19 cellular contexts compared by ENCODE assay signal in the genomic region with DNA sequence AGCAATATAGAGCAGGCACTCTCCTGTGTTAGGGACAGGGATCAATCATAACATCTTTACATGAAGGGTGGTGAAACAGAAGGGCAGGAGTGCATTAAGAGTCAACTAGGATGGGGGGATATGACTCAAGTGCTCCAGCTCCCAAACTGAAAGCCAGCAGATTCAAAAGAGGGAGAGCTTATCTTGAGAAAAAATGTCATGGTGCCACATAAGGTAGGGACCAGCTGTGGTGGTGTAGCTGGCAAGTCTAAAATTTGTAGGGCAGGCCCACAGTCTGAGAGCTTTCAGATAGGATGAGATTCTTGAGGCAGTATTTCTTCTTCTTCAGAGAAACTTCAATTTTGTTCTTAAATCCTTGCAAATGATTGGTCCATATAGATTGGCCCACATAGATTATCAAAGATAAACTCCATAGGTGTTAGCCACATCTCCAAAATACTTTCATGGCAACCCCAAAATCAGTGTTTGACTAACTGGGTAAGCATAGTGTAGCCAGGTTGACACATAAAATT. TPM values are rescaled to one million over a fixed set of nuclear protein-coding genes. Genes with fewer than 3 reads are reported as not detected.
A peak's percentile ranks its signal among the peaks of the same experiment; 100 is the strongest.
DNase-seq lines count a peak whose midpoint lies in the region; ATAC-seq and TF ChIP-seq lines count a peak whose summit lies in the region.
"Had no signal": no experiment of that assay in that cellular context is flagged by ENCODE, and none has a peak within 500 bp of the region (broad histone marks: within the 10 kb centered on the region; RNA-seq: fewer than 3 reads in every experiment).

No MANE protein-coding gene starts in this region.

- no peaks in the 10 kb centered on the region for H3K9me3 ChIP-seq in Karpas-422 (ENCODE audit: low read length)
- H3K9me3 ChIP-seq: adrenal gland, gastroesophageal sphincter, sigmoid colon, SJCRH30 had no signal

- H3K4me1 ChIP-seq in Karpas-422 (ENCODE audit: low read length) = peaks cover 100% of the 10 kb centered on the region

- ATAC-seq in natural killer cell treated with Interleukin-12 subunit alpha and Interleukin-12 subunit beta and Interleukin-15 and Interleukin-18, amount 100 ng/mL, for 72 hours = peak in 1 of 2 donors; percentile 81
- ATAC-seq in natural killer cell = no peak
- ATAC-seq in central memory CD8-positive, alpha-beta T cell (replicated peaks; ENCODE audit: extremely low read depth, poor library complexity, severe bottlenecking) = peak; percentile 56
- ATAC-seq: gastroesophageal sphincter, left colon had no signal

- peak overlapping the region; percentile 93 for H3K27ac ChIP-seq in Karpas-422 (ENCODE audit: low read length)
- H3K27ac ChIP-seq: cardiac muscle cell, dorsolateral prefrontal cortex, gastroesophageal sphincter, SJCRH30 had no signal

- peak overlapping the region; percentile 26 for H3K4me3 Mint-ChIP-seq in natural killer cell treated with Interleukin-12 subunit alpha and Interleukin-12 subunit beta and Interleukin-15 and Interleukin-18, amount 100 ng/mL, for 72 hours
- no peak overlapping the region for H3K4me3 Mint-ChIP-seq in natural killer cell
- H3K4me3 Mint-ChIP-seq in central memory CD8-positive, alpha-beta T cell = no peak overlapping the region
- H3K4me3 Mint-ChIP-seq in stimulated activated naive CD8-positive, alpha-beta T cell treated with anti-CD3 and anti-CD28 coated beads, Interleukin-15, Interleukin-2, amounts not matched to agents 100 ng/mL and 50 ng/mL, for 24 hours = no peak overlapping the region

- H3K36me3 ChIP-seq in Karpas-422 (ENCODE audit: insufficient read depth, low read length) = peaks cover 22% of the 10 kb centered on the region
- H3K36me3 ChIP-seq: adrenal gland, cardiac muscle cell, sigmoid colon, SJCRH30 had no signal

- peaks cover 44 to 62% of the 10 kb centered on the region in 2 donors for H3K4me1 Mint-ChIP-seq in natural killer cell treated with Interleukin-12 subunit alpha and Interleukin-12 subunit beta and Interleukin-15 and Interleukin-18, amount 100 ng/mL, for 72 hours (ENCODE audit: low read depth in 2 of 2)
- H3K4me1 Mint-ChIP-seq in natural killer cell = peaks cover 34 to 55% of the 10 kb centered on the region in 2 donors
- peaks cover 30% of the 10 kb centered on the region for H3K4me1 Mint-ChIP-seq in central memory CD8-positive, alpha-beta T cell
- peaks cover 62% of the 10 kb centered on the region for H3K4me1 Mint-ChIP-seq in stimulated activated naive CD8-positive, alpha-beta T cell treated with anti-CD3 and anti-CD28 coated beads, Interleukin-15, Interleukin-2, amounts not matched to agents 100 ng/mL and 50 ng/mL, for 24 hours (ENCODE audit: low read depth)

- H3K9ac ChIP-seq in Karpas-422 (ENCODE audit: low read length) = peak overlapping the region; percentile 28

- peak overlapping the region; percentile 2; the same call in 1 of the 2 replicates for H3K4me3 ChIP-seq in Karpas-422 (ENCODE audit: low read length)
- H3K4me3 ChIP-seq: adrenal gland, cardiac muscle cell, dorsolateral prefrontal cortex, gastroesophageal sphincter, sigmoid colon, SJCRH30 had no signal

- H3K9me2 ChIP-seq in Karpas-422 (replicated peaks; ENCODE audit: insufficient read depth, low read length) = no peaks in the 10 kb centered on the region

- TF ChIP-seq CTCF in natural killer cell (IDR thresholded peaks at IDR 0.05) = no peak

- H3K27ac Mint-ChIP-seq in natural killer cell treated with Interleukin-12 subunit alpha and Interleukin-12 subunit beta and Interleukin-15 and Interleukin-18, amount 100 ng/mL, for 72 hours = peak overlapping the region in 1 of 2 donors; percentile 9
- no peak overlapping the region for H3K27ac Mint-ChIP-seq in natural killer cell
- no peak overlapping the region for H3K27ac Mint-ChIP-seq in central memory CD8-positive, alpha-beta T cell (ENCODE audit: low read depth)
- H3K27ac Mint-ChIP-seq in stimulated activated naive CD8-positive, alpha-beta T cell treated with anti-CD3 and anti-CD28 coated beads, Interleukin-15, Interleukin-2, amounts not matched to agents 100 ng/mL and 50 ng/mL, for 24 hours = peak overlapping the region; percentile 57

- intact Hi-C loops in natural killer cell (cut with micrococcal nuclease) = no loop called here

- peak overlapping the region; percentile 75 for H3K4me2 ChIP-seq in Karpas-422 (ENCODE audit: low read depth, low read length, poor library complexity, severe bottlenecking)

- DNase-seq in natural killer cell treated with Interleukin-12 subunit alpha and Interleukin-12 subunit beta and Interleukin-15 and Interleukin-18, amount 100 ng/mL, for 72 hours (ENCODE audit: low spot score) = no peak
- DNase-seq in natural killer cell (no peak), Karpas-422 (no peak), GM19240 (ENCODE audit: insufficient read length, low spot score) (no peak), OCI-M2 (lab: John Stamatoyannopoulos, UW; ENCODE audit: unreplicated experiment) (no peak), GM19238 (ENCODE audit: insufficient read length, low spot score) (no peak)
- no peak for DNase-seq in central memory CD8-positive, alpha-beta T cell (ENCODE audit: low spot score in 2 of 2)
- DNase-seq: adrenal gland, dorsolateral prefrontal cortex, erythroblast, Kasumi-1, left colon, NCI-H1417 treated with DMSO at 0.1 percent for 48 hours, NCI-H526, sigmoid colon, SJCRH30 had no signal

- H3K36me3 Mint-ChIP-seq in natural killer cell treated with Interleukin-12 subunit alpha and Interleukin-12 subunit beta and Interleukin-15 and Interleukin-18, amount 100 ng/mL, for 72 hours = no peaks in the 10 kb centered on the region
- H3K36me3 Mint-ChIP-seq in natural killer cell = no peaks in the 10 kb centered on the region
- peaks cover 3% of the 10 kb centered on the region for H3K36me3 Mint-ChIP-seq in central memory CD8-positive, alpha-beta T cell (ENCODE audit: insufficient read depth)
- H3K36me3 Mint-ChIP-seq in stimulated activated naive CD8-positive, alpha-beta T cell treated with anti-CD3 and anti-CD28 coated beads, Interleukin-15, Interleukin-2, amounts not matched to agents 100 ng/mL and 50 ng/mL, for 24 hours (ENCODE audit: low read depth) = peaks cover 4% of the 10 kb centered on the region

- H4K20me1 ChIP-seq in Karpas-422 (ENCODE audit: insufficient read depth, low read depth, low read length) = no peaks in the 10 kb centered on the region

- no peaks in the 10 kb centered on the region for H3K27me3 Mint-ChIP-seq in natural killer cell treated with Interleukin-12 subunit alpha and Interleukin-12 subunit beta and Interleukin-15 and Interleukin-18, amount 100 ng/mL, for 72 hours
- H3K27me3 Mint-ChIP-seq in natural killer cell (ENCODE audit: low read depth in 2 of 2) = no peaks in the 10 kb centered on the region
- H3K27me3 Mint-ChIP-seq in central memory CD8-positive, alpha-beta T cell = no peaks in the 10 kb centered on the region
- H3K27me3 Mint-ChIP-seq in stimulated activated naive CD8-positive, alpha-beta T cell treated with anti-CD3 and anti-CD28 coated beads, Interleukin-15, Interleukin-2, amounts not matched to agents 100 ng/mL and 50 ng/mL, for 24 hours = no peaks in the 10 kb centered on the region

- H3K27me3 ChIP-seq in Karpas-422 (ENCODE audit: low read length) = no peaks in the 10 kb centered on the region
- H3K27me3 ChIP-seq: adrenal gland, cardiac muscle cell, dorsolateral prefrontal cortex, gastroesophageal sphincter, sigmoid colon, SJCRH30 had no signal

- H2AFZ ChIP-seq in Karpas-422 (ENCODE audit: low read length) = no peak overlapping the region

- peaks cover 2% of the 10 kb centered on the region for H3K9me3 Mint-ChIP-seq in natural killer cell treated with Interleukin-12 subunit alpha and Interleukin-12 subunit beta and Interleukin-15 and Interleukin-18, amount 100 ng/mL, for 72 hours
- H3K9me3 Mint-ChIP-seq in natural killer cell = no peaks in the 10 kb centered on the region
- H3K9me3 Mint-ChIP-seq in central memory CD8-positive, alpha-beta T cell = no peaks in the 10 kb centered on the region
- H3K9me3 Mint-ChIP-seq in stimulated activated naive CD8-positive, alpha-beta T cell treated with anti-CD3 and anti-CD28 coated beads, Interleukin-15, Interleukin-2, amounts not matched to agents 100 ng/mL and 50 ng/mL, for 24 hours = no peaks in the 10 kb centered on the region

- H3K79me2 ChIP-seq in Karpas-422 (ENCODE audit: low read length) = peaks cover 97% of the 10 kb centered on the region

RNA-seq across cellular contexts. Expression of gene DNAJC15, which starts 19.1 kb away (rescaled TPM):
- total RNA-seq in natural killer cell treated with Interleukin-12 subunit alpha and Interleukin-12 subunit beta and Interleukin-15 and Interleukin-18, amount 100 ng/mL, for 72 hours = 10 to 100 TPM; 17.6 to 21.0 TPM
- total RNA-seq in natural killer cell = 1 to 10 TPM; 7.7 to 10.0 (median 8.3) TPM
- total RNA-seq in Karpas-422 (2014; rRNA removed; shearing (Covaris generic); ENCODE audit: low replicate concordance) = 77.1 and 79.8 TPM in 2 replicates

RNA-seq across cellular contexts. Expression of gene EPSTI1, which starts 50.4 kb away (rescaled TPM):
- 10 to 100 TPM; 29.6 to 37.9 TPM for total RNA-seq in natural killer cell treated with Interleukin-12 subunit alpha and Interleukin-12 subunit beta and Interleukin-15 and Interleukin-18, amount 100 ng/mL, for 72 hours
- 10 to 100 TPM; 23.4 to 57.4 (median 34.4) TPM for total RNA-seq in natural killer cell
- 11.4 and 15.0 TPM in 2 replicates for total RNA-seq in Karpas-422 (2014; rRNA removed; shearing (Covaris generic); ENCODE audit: low replicate concordance)
